21 cellular contexts compared by ENCODE assay signal in the genomic region with DNA sequence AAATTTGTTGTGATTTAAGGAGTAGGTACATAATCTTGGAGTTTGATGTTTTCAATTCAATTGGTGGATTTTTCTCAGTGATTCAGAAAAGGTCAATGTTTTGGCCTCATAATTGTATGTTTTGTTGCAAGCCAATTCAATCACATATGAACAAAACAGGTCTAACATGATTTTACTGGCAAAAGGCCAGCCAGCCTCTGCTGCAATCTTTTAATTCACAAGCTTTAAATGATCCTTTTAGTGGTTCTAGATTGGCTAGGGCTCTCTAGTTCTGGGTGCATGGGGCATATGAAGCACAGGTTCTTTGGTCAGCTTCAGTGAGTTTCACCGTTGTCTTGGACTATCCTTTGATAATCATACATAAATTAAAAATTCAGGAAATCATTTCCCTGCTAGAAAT. TPM values are rescaled to one million over a fixed set of nuclear protein-coding genes. Genes with fewer than 3 reads are reported as not detected.
DNase-seq lines count a peak whose midpoint lies in the region; ATAC-seq and TF ChIP-seq lines count a peak whose summit lies in the region.
"Had no signal": no experiment of that assay in that cellular context is flagged by ENCODE, and none has a peak within 500 bp of the region (broad histone marks: within the 10 kb centered on the region; RNA-seq: fewer than 3 reads in every experiment).

No MANE protein-coding gene starts in this region.

- DNase-seq in NCI-H1417 (lab: John Stamatoyannopoulos, UW) (peak in 2 of 3 experiments; percentile 18 to 78), NCI-H1417 treated with DMSO at 0.1 percent for 48 hours (lab: John Stamatoyannopoulos, UW) (no peak), COR-L47 (lab: John Stamatoyannopoulos, UW) (peak; percentile 72), NCI-H1105 (lab: John Stamatoyannopoulos, UW) (peak; percentile 7), epithelial cell of esophagus (ENCODE audit: low read depth) (peak; percentile 81), brain microvascular endothelial cell (no peak)
- DNase-seq in CD4-positive, alpha-beta memory T cell: no peak
- DNase-seq: 8988T, BE2C, DMS153, MG63, NCI-H1092 treated with DMSO at 0.1 percent for 48 hours, NCI-H187 treated with DMSO at 0.1 percent for 48 hours, NCI-H446, NCI-H774, SHP77, SK-N-SH, T-cell had no signal

- H3K27me3 Mint-ChIP-seq in CD4-positive, alpha-beta memory T cell: no peaks in the 10 kb centered on the region

- H3K27ac ChIP-seq in CD4-positive, alpha-beta memory T cell (ENCODE audit: low read depth, low read length): no peak overlapping the region
- no peak overlapping the region for H3K27ac ChIP-seq in brain microvascular endothelial cell
- H3K27ac ChIP-seq: KMS-11 had no signal

- no peak overlapping the region for H3K27ac Mint-ChIP-seq in CD4-positive, alpha-beta memory T cell
- H3K27ac Mint-ChIP-seq: T-cell had no signal

- in situ Hi-C loops in brain microvascular endothelial cell (cut with HindIII; ENCODE audit: low pct_ligation_motif_present, low sequenced_read_pairs): no loop called here

- intact Hi-C loops in CD4-positive, alpha-beta memory T cell (cut with micrococcal nuclease): no loop called here

- H3K4me3 ChIP-seq in epithelial cell of esophagus (ENCODE audit: low read length): no peak overlapping the region
- H3K4me3 ChIP-seq in CD4-positive, alpha-beta memory T cell (ENCODE audit: low read length in 2 of 2): no peak overlapping the region
- H3K4me3 ChIP-seq in brain microvascular endothelial cell (ENCODE audit: low read depth, low read length): no peak overlapping the region
- H3K4me3 ChIP-seq: MG63 had no signal

- no peaks in the 10 kb centered on the region for H3K9me3 Mint-ChIP-seq in CD4-positive, alpha-beta memory T cell
- H3K9me3 Mint-ChIP-seq: T-cell had no signal

- no peak overlapping the region for H3K4me3 Mint-ChIP-seq in CD4-positive, alpha-beta memory T cell
- H3K4me3 Mint-ChIP-seq: T-cell had no signal

- no peaks in the 10 kb centered on the region for H3K36me3 Mint-ChIP-seq in CD4-positive, alpha-beta memory T cell
- H3K36me3 Mint-ChIP-seq: T-cell had no signal

- CTCF ChIA-PET in CD4-positive, alpha-beta memory T cell (lab: Charles Lee; ENCODE audit: partially characterized antibody): no interaction called here

- H3K27me3 ChIP-seq in CD4-positive, alpha-beta memory T cell (ENCODE audit: insufficient read depth, low read length): no peaks in the 10 kb centered on the region
- H3K27me3 ChIP-seq in brain microvascular endothelial cell (replicated peaks): no peaks in the 10 kb centered on the region
- H3K27me3 ChIP-seq: BE2C, MG63 had no signal

- no peaks in the 10 kb centered on the region for H3K4me1 Mint-ChIP-seq in CD4-positive, alpha-beta memory T cell
- H3K4me1 Mint-ChIP-seq: T-cell had no signal

- no peaks in the 10 kb centered on the region for H3K36me3 ChIP-seq in CD4-positive, alpha-beta memory T cell (ENCODE audit: insufficient read depth, low read length)
- H3K36me3 ChIP-seq in brain microvascular endothelial cell (replicated peaks): no peaks in the 10 kb centered on the region
- H3K36me3 ChIP-seq: BE2C, MG63 had no signal

- POLR2A ChIA-PET in CD4-positive, alpha-beta memory T cell (lab: Charles Lee; ENCODE audit: partially characterized antibody): no interaction called here

- ATAC-seq in GM19467 (IDR thresholded peaks at IDR 0.05; ENCODE audit: unreplicated experiment): no peak
- ATAC-seq: HepG2, T-cell had no signal

- no peaks in the 10 kb centered on the region for H3K9me3 ChIP-seq in CD4-positive, alpha-beta memory T cell (ENCODE audit: control insufficient read depth in 1 of 2, low read length in 2 of 2)
- H3K9me3 ChIP-seq: BE2C, MG63, SK-N-SH had no signal

- H3K4me1 ChIP-seq in CD4-positive, alpha-beta memory T cell (ENCODE audit: insufficient read depth, low read length): no peaks in the 10 kb centered on the region
- H3K4me1 ChIP-seq: BE2C had no signal

- TF ChIP-seq CTCF in epithelial cell of esophagus (IDR thresholded peaks at IDR 0.05; ENCODE audit: insufficient read depth, low read depth, low read length, missing control alignments) (no peak), brain microvascular endothelial cell (IDR thresholded peaks at IDR 0.05; ENCODE audit: low read depth, low read length, missing control alignments) (no peak)

RNA-seq across cellular contexts. Expression of a gene that starts 19.2 kb away (rescaled TPM):
- total RNA-seq in CD4-positive, alpha-beta memory T cell: not detected
- polyA plus RNA-seq in CD4-positive, alpha-beta memory T cell: not detected
- polyA plus RNA-seq: SK-N-SH had no signal

RNA-seq across cellular contexts. Expression of a gene that starts 45.6 kb away (rescaled TPM):
- not detected for total RNA-seq in CD4-positive, alpha-beta memory T cell
- not detected for polyA plus RNA-seq in CD4-positive, alpha-beta memory T cell
- total RNA-seq: HepG2, T-cell had no signal
- polyA plus RNA-seq: HepG2, SK-N-SH had no signal

Comparison
In these comparisons a context has a peak if more than half of its experiments do, and no peak if none do; other contexts are left out.
1. DNase-seq: peak in NCI-H1417 (2 of 3), COR-L47 (single experiment), NCI-H1105 (single experiment) and epithelial cell of esophagus (single experiment); none in NCI-H1417 treated with DMSO at 0.1 percent for 48 hours (single experiment), CD4-positive, alpha-beta memory T cell (0 of 5) and brain microvascular endothelial cell (single experiment).